Comparison of ENCODE assay signal across 8 cellular contexts in genomic region chr6:44386929-44387345, GRCh38. TPM values are rescaled to one million over a fixed set of nuclear protein-coding genes. Genes with fewer than 3 reads are reported as not detected.
DNase-seq lines count a peak whose midpoint lies in the region; ATAC-seq, FAIRE-seq and TF ChIP-seq lines count a peak whose summit lies in the region.

No MANE protein-coding gene starts in this region.

- peak overlapping the region; percentile 85 for H3K4me3 ChIP-seq in GM06990 (replicated peaks; ENCODE audit: low read depth, low read length)
- peak overlapping the region; percentile 85 for H3K4me3 ChIP-seq in HFF-Myc (replicated peaks; ENCODE audit: low read depth, low read length)
- H3K4me3 ChIP-seq in foreskin fibroblast (ENCODE audit: low read depth in 1 of 2, low read length in 2 of 2): peak overlapping the region; percentile 62 to 65
- H3K4me3 ChIP-seq in pancreas: peak overlapping the region; percentile 57 to 93 (median 80)

- H3K4me1 ChIP-seq in pancreas: peaks cover 0 to 28% (median 17%) of the 10 kb centered on the region in 3 donors

- POLR2A ChIA-PET in T-cell (lab: Charles Lee): interaction anchor here in 1 of 2 donors (0.6 kb wide), 1 partner anchor 1457 kb away, joined by 3 read pairs; the partner anchor contains the start of gene CNPY3

- peaks cover 6% of the 10 kb centered on the region for H3K36me3 Mint-ChIP-seq in T-cell

- TF ChIP-seq CTCF in GM06990 (IDR thresholded peaks at IDR 0.05; ENCODE audit: insufficient read depth, low read length, poor library complexity, severe bottlenecking) (no peak), HFF-Myc (IDR thresholded peaks at IDR 0.05; ENCODE audit: low read depth, low read length, missing control alignments) (no peak), foreskin fibroblast (IDR thresholded peaks at IDR 0.05; ENCODE audit: low read depth, low read length) (no peak), pancreas (IDR thresholded peaks at IDR 0.05) (no peak)

- peak overlapping the region; percentile 90 to 96 (median 95) for H3K4me3 Mint-ChIP-seq in T-cell

- WGBS in pancreas, 2 donors: 2% methylated on average over 8 of the region's 8 CpGs

- H3K4me1 Mint-ChIP-seq in T-cell: peaks cover 38 to 44% (median 43%) of the 10 kb centered on the region in 3 donors

- H3K27ac Mint-ChIP-seq in T-cell: peak overlapping the region; percentile 97

- no peaks in the 10 kb centered on the region for H3K9me3 Mint-ChIP-seq in T-cell

- CTCF ChIA-PET in T-cell (lab: Charles Lee): interaction anchor here in 1 of 2 donors (0.5 to 1.3 kb wide), 6 partner anchors 39 to 1821 kb away, joined by 3 to 4 read pairs (median 4); partner anchors contain the start of gene AARS2

- no peak for FAIRE-seq in pancreas (lab: Jason Lieb, UNC)

- DNase-seq in GM06990 (ENCODE audit: extremely low read depth, insufficient read length) (no peak), HFF-Myc (ENCODE audit: extremely low read depth, low read depth) (no peak), T-cell (peak in 2 of 34 experiments; percentile 3 to 11), foreskin fibroblast (peak; percentile 21 to 55), pancreas (peak in 3 of 6 donors; percentile 13 to 25 (median 20)), mesenteric fat pad (ENCODE audit: low spot score) (no peak), Kasumi-1 (lab: John Stamatoyannopoulos, UW) (no peak), NCI-H2029 (lab: John Stamatoyannopoulos, UW) (no peak)

- peak overlapping the region; percentile 73 to 97 (median 92) for H3K27ac ChIP-seq in pancreas

- ATAC-seq in T-cell (replicated peaks in 1 of 4) (peak; percentile 9 to 34 (median 12)), pancreas (peak; percentile 20 to 43 (median 32))

- H3K36me3 ChIP-seq in GM06990 (ENCODE audit: control insufficient read depth, insufficient read depth, low read length) (peaks cover 2% of the 10 kb centered on the region; the same call in 1 of the 2 replicates), pancreas (no peaks in the 10 kb centered on the region)

- intact Hi-C loops in pancreas (cut with DNase I): no loop called here

- H3K27me3 ChIP-seq in GM06990 (replicated peaks; ENCODE audit: control insufficient read depth, insufficient read depth, low read length) (no peaks in the 10 kb centered on the region; the same call in 1 of the 2 replicates), pancreas (no peaks in the 10 kb centered on the region)

- no peaks in the 10 kb centered on the region for H3K27me3 Mint-ChIP-seq in T-cell

- H3K9me3 ChIP-seq in pancreas: no peaks in the 10 kb centered on the region

RNA-seq across cellular contexts. Expression of gene CDC5L, which starts 0.6 kb away (rescaled TPM):
- total RNA-seq in T-cell: 10 to 100 TPM; 16.9 to 18.8 (median 17.9) TPM
- 10 to 100 TPM in 2 of 6 donors, 1 to 10 TPM in 4; 6.4 to 11.4 (median 8.6) TPM for total RNA-seq in pancreas
- 1 to 10 TPM; 2.9 to 6.0 TPM for polyA plus RNA-seq in pancreas
- 16.8 TPM for total RNA-seq in mesenteric fat pad

RNA-seq across cellular contexts. Expression of gene SPATS1, which starts 44.5 kb away (rescaled TPM):
- total RNA-seq in T-cell: not detected
- total RNA-seq in pancreas: under 1 TPM in 1 of 6 donors, not detected in 5; 0.18 TPM
- under 1 TPM in 1 of 2 donors, not detected in 1; 0.19 TPM for polyA plus RNA-seq in pancreas
- not detected for total RNA-seq in mesenteric fat pad

Comparison
In these comparisons a context has a peak if more than half of its experiments do, and no peak if none do; other contexts are left out.
1. DNase-seq: peak in foreskin fibroblast (2 of 2); none in GM06990 (single experiment), HFF-Myc (single experiment), mesenteric fat pad (single experiment), Kasumi-1 (0 of 2) and NCI-H2029 (single experiment).
2. Peak in every context shown above with its lines, with median percentiles within 50 percentile points of each other: H3K4me3 ChIP-seq.